Comparison of ENCODE assay signal across 17 cellular contexts in genomic region chr17:34895388-34895787, GRCh38.
DNase-seq lines count a peak whose midpoint lies in the region; ATAC-seq, FAIRE-seq and TF ChIP-seq lines count a peak whose summit lies in the region.
"Had no signal": no experiment of that assay in that cellular context is flagged by ENCODE, and none has a peak within 500 bp of the region (broad histone marks: within the 10 kb centered on the region; RNA-seq: fewer than 3 reads in every experiment).

No MANE protein-coding gene starts in this region.

- H3K9ac ChIP-seq in HCT116 (ENCODE audit: low read length), result no peak overlapping the region
- no peak overlapping the region for H3K9ac ChIP-seq in GM12878 (ENCODE audit: control insufficient read depth, insufficient read depth, low read length)
- no peak overlapping the region for H3K9ac ChIP-seq in kidney (ENCODE audit: low read length in 2 of 2)
- H3K9ac ChIP-seq: KMS-11 had no signal

- SMC1A ChIA-PET in GM12878 (lab: Charles Lee; ENCODE audit: uncharacterized antibody, unreplicated experiment), result no interaction called here

- CTCF ChIA-PET in HCT116 (lab: Charles Lee), result interaction anchor here (3.8 kb wide), 1 partner anchor 352 kb away, joined by 20 read pairs; no protein-coding TSS in a partner anchor
- CTCF ChIA-PET in GM12878 (lab: Yijun Ruan, JAX), result no interaction called here
- CTCF ChIA-PET in activated CD8-positive, alpha-beta T cell treated with anti-CD3 and anti-CD28 coated beads, Interleukin-2, amount 10 ng/mL, durations not matched to agents 7 days and 5 days (lab: Charles Lee), result no interaction called here

- H3K4me1 Mint-ChIP-seq in nephron progenitor cell, result no peaks in the 10 kb centered on the region
- no peaks in the 10 kb centered on the region for H3K4me1 Mint-ChIP-seq in activated CD8-positive, alpha-beta T cell treated with anti-CD3 and anti-CD28 coated beads, Interleukin-2, amount 10 ng/mL, durations not matched to agents 7 days and 5 days (ENCODE audit: low read depth)

- H3K36me3 ChIP-seq in HCT116 (ENCODE audit: control insufficient read depth in 1 of 2, insufficient read depth in 2 of 2, low read length in 2 of 2) (no peaks in the 10 kb centered on the region), GM12878 (ENCODE audit: control insufficient read depth in 2 of 2, insufficient read depth in 2 of 2, low read length in 1 of 2) (no peaks in the 10 kb centered on the region), kidney (ENCODE audit: control insufficient read depth in 1 of 2, insufficient read depth in 2 of 2, low read length in 2 of 2) (no peaks in the 10 kb centered on the region)
- H3K36me3 ChIP-seq: Peyer's patch had no signal

- intact Hi-C loops in HCT116 (cut with micrococcal nuclease), result no loop called here
- intact Hi-C loops in GM12878 (cut with micrococcal nuclease; ENCODE audit: unreplicated experiment), result loop anchor here (10.0 kb wide), 1 partner anchor 351 kb away; no protein-coding TSS in a partner anchor
- intact Hi-C loops in kidney (cut with DNase I), result no loop called here

- no peak for TF ChIP-seq POLR2A in HCT116 (IDR thresholded peaks at IDR 0.05; ENCODE audit: borderline replicate concordance, extremely low read depth, insufficient read depth, insufficient read length)
- TF ChIP-seq POLR2A in GM12878 (IDR thresholded peaks at IDR 0.05; ENCODE audit: low read depth, low read length), result no peak

- FAIRE-seq in GM12878 (lab: Jason Lieb, UNC) (no peak), kidney (lab: Jason Lieb, UNC) (no peak)

- H3K4me3 Mint-ChIP-seq in nephron progenitor cell, result no peak overlapping the region
- H3K4me3 Mint-ChIP-seq in activated CD8-positive, alpha-beta T cell treated with anti-CD3 and anti-CD28 coated beads, Interleukin-2, amount 10 ng/mL, durations not matched to agents 7 days and 5 days, result no peak overlapping the region
- H3K4me3 Mint-ChIP-seq: T-helper 1 cell treated with Interleukin-12 subunit alpha and Interleukin-12 subunit beta and Interleukin-4 antibody, amounts not matched to agents 30 μg/mL and 1 μg/mL, for 36 hours had no signal

- no peak for ATAC-seq in HCT116
- no peak for ATAC-seq in GM12878
- ATAC-seq in GM21723 (IDR thresholded peaks at IDR 0.05; ENCODE audit: unreplicated experiment), result no peak
- no peak for ATAC-seq in activated CD8-positive, alpha-beta T cell treated with anti-CD3 and anti-CD28 coated beads, Interleukin-2, amount 10 ng/mL, durations not matched to agents 7 days and 5 days

- no peaks in the 10 kb centered on the region for H4K20me1 ChIP-seq in HCT116 (ENCODE audit: insufficient read depth)
- H4K20me1 ChIP-seq in GM12878 (ENCODE audit: control insufficient read depth, insufficient read depth), result no peaks in the 10 kb centered on the region

- peak; percentile 15 for DNase-seq in NCI-H748 (lab: John Stamatoyannopoulos, UW; ENCODE audit: unreplicated experiment)
- DNase-seq in NCI-H748 treated with DMSO at 0.1 percent for 48 hours (lab: John Stamatoyannopoulos, UW), result no peak
- no peak for DNase-seq in HCT116 (ENCODE audit: low read depth, low spot score)
- DNase-seq in GM12878 (ENCODE audit: low read depth, low spot score), result no peak
- peak; percentile 33 for DNase-seq in nephron progenitor cell
- DNase-seq in kidney, result no peak
- no peak for DNase-seq in activated CD8-positive, alpha-beta T cell treated with anti-CD3 and anti-CD28 coated beads, Interleukin-2, amount 10 ng/mL, durations not matched to agents 7 days and 5 days
- DNase-seq: DMS153, NCI-H146, NCI-H2081 treated with DMSO at 0.1 percent for 48 hours, NCI-H345, Peyer's patch, Right ventricle myocardium superior had no signal

- H3K9me3 ChIP-seq in HCT116 (ENCODE audit: control insufficient read depth in 1 of 2, insufficient read depth in 1 of 2, low read depth in 1 of 2, low read length in 2 of 2) (no peaks in the 10 kb centered on the region), GM12878 (replicated peaks; ENCODE audit: control insufficient read depth, insufficient read depth, low read length) (no peaks in the 10 kb centered on the region), kidney (ENCODE audit: control insufficient read depth in 1 of 2, low read length in 2 of 2) (no peaks in the 10 kb centered on the region)
- H3K9me3 ChIP-seq: Peyer's patch had no signal

- in situ Hi-C loops in GM12878 (cut with MboI), result no loop called here

- no peak overlapping the region for H2AFZ ChIP-seq in HCT116 (ENCODE audit: low read depth, low read length, poor library complexity, severe bottlenecking)
- no peak overlapping the region for H2AFZ ChIP-seq in GM12878 (ENCODE audit: control insufficient read depth, low read depth, low read length)

- no peak for TF ChIP-seq EP300 in GM12878 (IDR thresholded peaks at IDR 0.05; ENCODE audit: borderline replicate concordance in 1 of 2, control insufficient read depth in 1 of 2, low read depth in 2 of 2, low read length in 2 of 2)

- H3K27me3 ChIP-seq in HCT116 (ENCODE audit: insufficient read depth, low read length) (peaks cover 62% of the 10 kb centered on the region), GM12878 (replicated peaks in 1 of 2; ENCODE audit: control insufficient read depth in 2 of 2, insufficient read depth in 2 of 2, low read length in 1 of 2) (peaks cover 3 to 5% of the 10 kb centered on the region in 2 experiments; a peak in 3 of 4 replicates)
- H3K27me3 ChIP-seq: Peyer's patch had no signal

- peaks cover 87% of the 10 kb centered on the region for H3K27me3 Mint-ChIP-seq in nephron progenitor cell (ENCODE audit: low read depth, poor library complexity)
- H3K27me3 Mint-ChIP-seq in activated CD8-positive, alpha-beta T cell treated with anti-CD3 and anti-CD28 coated beads, Interleukin-2, amount 10 ng/mL, durations not matched to agents 7 days and 5 days (ENCODE audit: low read depth), result peaks cover 9% of the 10 kb centered on the region

- H3K4me1 ChIP-seq in HCT116 (ENCODE audit: control insufficient read depth in 1 of 2, insufficient read depth in 2 of 2, low read length in 2 of 2), result no peaks in the 10 kb centered on the region
- H3K4me1 ChIP-seq in GM12878 (ENCODE audit: control insufficient read depth, insufficient read depth, low read length), result no peaks in the 10 kb centered on the region
- no peaks in the 10 kb centered on the region for H3K4me1 ChIP-seq in kidney (ENCODE audit: control insufficient read depth in 1 of 2, insufficient read depth in 1 of 2, low read depth in 1 of 2, low read length in 2 of 2)
- H3K4me1 ChIP-seq: Peyer's patch had no signal

- no peak overlapping the region for H3K4me2 ChIP-seq in HCT116 (ENCODE audit: low read length)
- no peak overlapping the region for H3K4me2 ChIP-seq in GM12878 (ENCODE audit: control insufficient read depth, insufficient read depth)
- H3K4me2 ChIP-seq: KMS-11 had no signal

- TF ChIP-seq CTCF in HCT116 (IDR thresholded peaks at IDR 0.05 in 2 of 3, conservative IDR thresholded peaks at IDR 0.05 in 1 of 3; ENCODE audit: borderline replicate concordance in 1 of 3, insufficient read depth in 1 of 3, low read depth in 2 of 3, low read length in 2 of 3) (no peak), GM12878 (IDR thresholded peaks at IDR 0.05 in 2 of 3, conservative IDR thresholded peaks at IDR 0.05 in 1 of 3; ENCODE audit: control insufficient read depth in 2 of 3, extremely low read depth in 1 of 3, insufficient read depth in 1 of 3, low read depth in 3 of 3, low read length in 3 of 3) (no peak), nephron progenitor cell (IDR thresholded peaks at IDR 0.05) (no peak), kidney (IDR thresholded peaks at IDR 0.05; ENCODE audit: borderline replicate concordance, extremely low read depth, insufficient read depth) (no peak)

- no peaks in the 10 kb centered on the region for H3K9me2 ChIP-seq in HCT116 (ENCODE audit: insufficient read depth)

- H3K27ac ChIP-seq in HCT116 (ENCODE audit: low read depth, low read length), result no peak overlapping the region
- no peak overlapping the region for H3K27ac ChIP-seq in GM12878 (ENCODE audit: control insufficient read depth, insufficient read depth)
- H3K27ac ChIP-seq in kidney (ENCODE audit: low read depth in 2 of 2, low read length in 2 of 2), result no peak overlapping the region
- H3K27ac ChIP-seq: C4-2B, KMS-11, Peyer's patch had no signal

- TF ChIP-seq RAD21 in HCT116 (IDR thresholded peaks at IDR 0.05; ENCODE audit: low read depth) (no peak), GM12878 (IDR thresholded peaks at IDR 0.05; ENCODE audit: insufficient read depth, low read depth, low read length) (no peak)

- RAD21 ChIA-PET in HCT116 (lab: Charles Lee; ENCODE audit: low non-redundant PET in 1 of 2, low total read pairs in 2 of 2, uncharacterized antibody in 2 of 2, unreplicated experiment in 2 of 2) (no interaction called here), GM12878 (lab: Charles Lee; ENCODE audit: unreplicated experiment) (no interaction called here)

- H3K9me3 Mint-ChIP-seq in nephron progenitor cell, result no peaks in the 10 kb centered on the region
- H3K9me3 Mint-ChIP-seq in activated CD8-positive, alpha-beta T cell treated with anti-CD3 and anti-CD28 coated beads, Interleukin-2, amount 10 ng/mL, durations not matched to agents 7 days and 5 days (ENCODE audit: insufficient read depth), result no peaks in the 10 kb centered on the region
- H3K9me3 Mint-ChIP-seq: T-helper 1 cell treated with Interleukin-12 subunit alpha and Interleukin-12 subunit beta and Interleukin-4 antibody, amounts not matched to agents 30 μg/mL and 1 μg/mL, for 36 hours had no signal

- 0% methylated on average over 5 of the region's 5 CpGs for WGBS in GM12878 (ENCODE audit: insufficient coverage, insufficient replicate concordance, low lambda C conversion rate, missing lambda C conversion rate)

- no peak overlapping the region for H3K27ac Mint-ChIP-seq in nephron progenitor cell
- no peak overlapping the region for H3K27ac Mint-ChIP-seq in activated CD8-positive, alpha-beta T cell treated with anti-CD3 and anti-CD28 coated beads, Interleukin-2, amount 10 ng/mL, durations not matched to agents 7 days and 5 days
- H3K27ac Mint-ChIP-seq: T-helper 1 cell treated with Interleukin-12 subunit alpha and Interleukin-12 subunit beta and Interleukin-4 antibody, amounts not matched to agents 30 μg/mL and 1 μg/mL, for 36 hours had no signal

- H3K36me3 Mint-ChIP-seq in nephron progenitor cell (ENCODE audit: low read depth), result no peaks in the 10 kb centered on the region
- no peaks in the 10 kb centered on the region for H3K36me3 Mint-ChIP-seq in activated CD8-positive, alpha-beta T cell treated with anti-CD3 and anti-CD28 coated beads, Interleukin-2, amount 10 ng/mL, durations not matched to agents 7 days and 5 days (ENCODE audit: low read depth)

- no TSS peak for BruUV-seq in HCT116 (replicated peaks; lab: Mats Ljungman, UMichigan)
- BruUV-seq in GM12878 (replicated peaks; lab: Mats Ljungman, UMichigan), result no TSS peak

- H3K79me2 ChIP-seq in HCT116 (ENCODE audit: insufficient read depth, low read length) (no peaks in the 10 kb centered on the region), GM12878 (ENCODE audit: control insufficient read depth, insufficient read depth, low read length) (no peaks in the 10 kb centered on the region)

- POLR2A ChIA-PET in HCT116 (lab: Charles Lee) (no interaction called here), GM12878 (lab: Charles Lee) (no interaction called here)
- POLR2A ChIA-PET in activated CD8-positive, alpha-beta T cell treated with anti-CD3 and anti-CD28 coated beads, Interleukin-2, amount 10 ng/mL, durations not matched to agents 7 days and 5 days (lab: Charles Lee), result interaction anchor here (0.6 kb wide), 1 partner anchor 534 kb away, joined by 3 read pairs; no protein-coding TSS in a partner anchor

- H3K4me3 ChIP-seq in HCT116 (replicated peaks in 1 of 2; ENCODE audit: low read depth in 1 of 2, low read length in 2 of 2) (no peak overlapping the region), GM12878 (no peak overlapping the region), kidney (ENCODE audit: low read length in 2 of 2) (no peak overlapping the region)
- H3K4me3 ChIP-seq: Peyer's patch had no signal

Comparison
In these comparisons a context has a peak if more than half of its experiments do, and no peak if none do; other contexts are left out.
1. DNase-seq: peak in NCI-H748 (single experiment) and nephron progenitor cell (single experiment); none in NCI-H748 treated with DMSO at 0.1 percent for 48 hours (single experiment), HCT116 (single experiment), GM12878 (single experiment), kidney (single experiment) and activated CD8-positive, alpha-beta T cell treated with anti-CD3 and anti-CD28 coated beads, Interleukin-2, amount 10 ng/mL, durations not matched to agents 7 days and 5 days (single experiment).